ENCODE assay signal across 8 cellular contexts in the genomic region with DNA sequence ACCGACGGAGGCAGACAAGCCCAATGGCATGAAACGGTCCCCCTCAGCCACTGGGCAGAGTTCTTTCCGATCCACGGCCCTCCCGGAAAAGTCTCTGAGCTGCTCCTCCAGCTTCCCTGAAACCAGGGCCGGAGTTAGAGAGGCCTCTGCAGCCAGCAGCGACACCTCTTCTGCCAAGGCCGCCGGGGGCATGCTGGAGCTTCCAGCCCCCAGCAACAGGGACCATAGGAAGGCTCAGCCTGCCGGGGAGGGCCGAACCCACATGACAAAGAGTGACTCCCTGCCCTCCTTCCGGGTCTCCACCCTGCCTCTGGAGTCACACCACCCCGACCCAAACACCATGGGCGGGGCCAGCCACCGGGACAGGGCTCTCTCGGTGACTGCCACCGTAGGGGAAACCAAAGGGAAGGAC. TPM values are rescaled to one million over a fixed set of nuclear protein-coding genes. Genes with fewer than 3 reads are reported as not detected.
DNase-seq lines count a peak whose midpoint lies in the region; ATAC-seq lines count a peak whose summit lies in the region.

No MANE protein-coding gene starts in this region.

- ATAC-seq in GM19468 (IDR thresholded peaks at IDR 0.05; ENCODE audit: extremely low read depth, unreplicated experiment), result peak; percentile 15

- peaks cover 16% of the 10 kb centered on the region for H3K4me1 ChIP-seq in HUES6 (ENCODE audit: control insufficient read depth, insufficient read depth, low read length)
- H3K4me1 ChIP-seq in skeletal muscle tissue (ENCODE audit: control insufficient read depth in 3 of 3, insufficient read depth in 3 of 3, low read length in 3 of 3), result peaks cover 0 to 7% (median 6%) of the 10 kb centered on the region in 3 donors

- H3K9me3 ChIP-seq in HUES6 (ENCODE audit: control insufficient read depth, insufficient read depth, low read depth, low read length) (no peaks in the 10 kb centered on the region), skeletal muscle tissue (ENCODE audit: control insufficient read depth in 3 of 3, low read length in 3 of 3) (no peaks in the 10 kb centered on the region)

- peak overlapping the region; percentile 84 for H3K9ac ChIP-seq in HUES6 (ENCODE audit: low read length)
- H3K9ac ChIP-seq in skeletal muscle tissue (ENCODE audit: low read depth in 1 of 3, low read length in 3 of 3), result peak overlapping the region; percentile 38 to 74 (median 64)

- intact Hi-C loops in head of caudate nucleus (cut with DNase I), result loop anchor here (5.0 kb wide), 1 partner anchor 41 kb away; no protein-coding TSS in a partner anchor

- H3K27me3 ChIP-seq in HUES6 (ENCODE audit: control insufficient read depth, insufficient read depth, low read length) (no peaks in the 10 kb centered on the region), skeletal muscle tissue (ENCODE audit: control insufficient read depth in 3 of 3, insufficient read depth in 3 of 3, low read length in 3 of 3) (no peaks in the 10 kb centered on the region)

- DNase-seq in activated T-cell treated with anti-CD3 and anti-CD28 coated beads for 24 hours (ENCODE audit: low read depth) (peak; percentile 49), head of caudate nucleus (peak in 22 of 42 donors; percentile 11 to 60 (median 30)), inferior parietal cortex (ENCODE audit: extremely low spot score) (no peak), GDM1 (lab: John Stamatoyannopoulos, UW) (no peak), KG1 (lab: John Stamatoyannopoulos, UW) (no peak)

- H3K27ac ChIP-seq in HUES6 (ENCODE audit: low read depth, low read length) (peak overlapping the region; percentile 74), skeletal muscle tissue (ENCODE audit: low read depth, low read length) (peak overlapping the region; percentile 67)

- H3K36me3 ChIP-seq in HUES6 (ENCODE audit: control insufficient read depth, insufficient read depth, low read length), result 0 out of 2 replicates have a peak, but pooled peaks cover 8% of the 10 kb centered on the region
- H3K36me3 ChIP-seq in skeletal muscle tissue (ENCODE audit: control insufficient read depth in 3 of 3, insufficient read depth in 3 of 3, low read length in 3 of 3), result peaks cover 25 to 33% (median 27%) of the 10 kb centered on the region in 3 donors

- H3K4me3 ChIP-seq in HUES6 (ENCODE audit: low read depth, low read length) (peak overlapping the region; percentile 38), skeletal muscle tissue (ENCODE audit: low read length in 3 of 3) (peak overlapping the region; percentile 37 to 61 (median 52))

RNA-seq across cellular contexts. Expression of a gene that starts 30.1 kb away (rescaled TPM):
- 1.0 TPM for total RNA-seq in skeletal muscle tissue

Comparison
In these comparisons a context has a peak if more than half of its experiments do, and no peak if none do; other contexts are left out.
1. DNase-seq: peak in activated T-cell treated with anti-CD3 and anti-CD28 coated beads for 24 hours (single experiment) and head of caudate nucleus (22 of 42); none in inferior parietal cortex (single experiment), GDM1 (single experiment) and KG1 (single experiment).